In genomic region chr22:24583221-24583971, GRCh38 we compare ENCODE assay signal across 1 cellular context.
TF ChIP-seq lines count a peak whose summit lies in the region.

No MANE protein-coding gene starts in this region.

TF ChIP-seq in K562, 482 proteins besides CTCF, POLR2A, EP300 and RAD21:
- TF ChIP-seq ZNF324 (CRISPR knock-in tag; IDR thresholded peaks at IDR 0.05) (no peak), NFIC (IDR thresholded peaks at IDR 0.05) (peak; percentile 55), ILK (tag; IDR thresholded peaks at IDR 0.05; ENCODE audit: borderline replicate concordance, low read depth) (no peak), ZNF695 (CRISPR knock-in tag; IDR thresholded peaks at IDR 0.05) (no peak), CEBPG (CRISPR knock-in tag; IDR thresholded peaks at IDR 0.05) (no peak), CEBPG (tag; conservative IDR thresholded peaks at IDR 0.05 in 1 of 2, IDR thresholded peaks at IDR 0.05 in 1 of 2) (0 out of 4 replicates have a peak, but pooled peaks of 1 of the 2 experiments have one; percentile 19), VEZF1 (CRISPR knock-in tag; IDR thresholded peaks at IDR 0.05) (no peak), FOXA3 (CRISPR knock-in tag; conservative IDR thresholded peaks at IDR 0.05 in 1 of 2, IDR thresholded peaks at IDR 0.05 in 1 of 2) (no peak)
TF ChIP-seq in K562: peak in this region for 2.
